Comparison of ENCODE assay signal across 1 cellular context in the genomic region with DNA sequence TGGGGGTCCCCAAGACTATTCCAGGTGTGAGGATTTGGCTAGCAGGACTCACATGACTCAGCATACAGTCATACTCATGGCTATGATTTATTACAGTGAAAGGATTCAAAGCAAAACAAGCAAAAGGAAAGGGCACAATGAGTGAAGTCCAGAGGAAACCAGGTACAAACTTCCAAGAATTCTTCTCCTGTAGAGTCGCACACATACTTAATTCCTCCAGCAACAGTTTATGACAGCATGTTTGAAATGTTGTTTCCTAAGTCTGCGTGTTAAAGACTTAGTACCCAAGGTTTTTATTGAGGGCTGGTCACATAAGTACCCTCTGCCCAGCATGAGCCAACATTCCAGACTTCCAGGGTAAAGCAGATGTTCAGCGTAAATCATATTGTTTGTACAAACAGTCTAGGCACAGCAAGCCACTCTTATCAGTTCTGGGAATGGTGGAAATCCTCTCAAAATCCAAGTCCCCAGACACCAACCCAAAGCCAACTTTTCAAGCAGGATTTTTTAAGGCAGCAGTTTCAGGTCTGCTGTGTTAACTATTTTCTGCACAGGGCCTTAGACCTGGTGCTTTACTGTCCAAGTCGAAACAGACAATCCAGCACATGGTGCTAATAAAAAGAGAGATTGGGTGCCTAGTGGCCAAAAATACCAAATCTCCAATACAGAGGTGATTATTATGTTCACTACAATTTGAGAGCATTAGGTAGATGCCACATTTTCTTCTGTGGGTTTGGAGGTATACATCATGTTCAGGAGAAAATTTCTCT.
TF ChIP-seq lines count a peak whose summit lies in the region.

No MANE protein-coding gene starts in this region.

TF ChIP-seq in HepG2, 621 proteins besides CTCF, POLR2A, EP300 and RAD21:
- TF ChIP-seq, protein P1, sequence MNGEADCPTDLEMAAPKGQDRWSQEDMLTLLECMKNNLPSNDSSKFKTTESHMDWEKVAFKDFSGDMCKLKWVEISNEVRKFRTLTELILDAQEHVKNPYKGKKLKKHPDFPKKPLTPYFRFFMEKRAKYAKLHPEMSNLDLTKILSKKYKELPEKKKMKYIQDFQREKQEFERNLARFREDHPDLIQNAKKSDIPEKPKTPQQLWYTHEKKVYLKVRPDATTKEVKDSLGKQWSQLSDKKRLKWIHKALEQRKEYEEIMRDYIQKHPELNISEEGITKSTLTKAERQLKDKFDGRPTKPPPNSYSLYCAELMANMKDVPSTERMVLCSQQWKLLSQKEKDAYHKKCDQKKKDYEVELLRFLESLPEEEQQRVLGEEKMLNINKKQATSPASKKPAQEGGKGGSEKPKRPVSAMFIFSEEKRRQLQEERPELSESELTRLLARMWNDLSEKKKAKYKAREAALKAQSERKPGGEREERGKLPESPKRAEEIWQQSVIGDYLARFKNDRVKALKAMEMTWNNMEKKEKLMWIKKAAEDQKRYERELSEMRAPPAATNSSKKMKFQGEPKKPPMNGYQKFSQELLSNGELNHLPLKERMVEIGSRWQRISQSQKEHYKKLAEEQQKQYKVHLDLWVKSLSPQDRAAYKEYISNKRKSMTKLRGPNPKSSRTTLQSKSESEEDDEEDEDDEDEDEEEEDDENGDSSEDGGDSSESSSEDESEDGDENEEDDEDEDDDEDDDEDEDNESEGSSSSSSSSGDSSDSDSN (CRISPR knock-in tag; IDR thresholded peaks at IDR 0.05) = no peak
- TF ChIP-seq TAF1 (CRISPR knock-in tag; IDR thresholded peaks at IDR 0.05) (no peak), BRCA1 (CRISPR knock-in tag; IDR thresholded peaks at IDR 0.05) (no peak), DNMT1 (CRISPR knock-in tag; IDR thresholded peaks at IDR 0.05) (no peak), NFE2L2 (IDR thresholded peaks at IDR 0.05; ENCODE audit: low read length) (peak; percentile 55; the same call in 1 of the 2 replicates)
